1 cellular context compared by ENCODE assay signal in the genomic region with DNA sequence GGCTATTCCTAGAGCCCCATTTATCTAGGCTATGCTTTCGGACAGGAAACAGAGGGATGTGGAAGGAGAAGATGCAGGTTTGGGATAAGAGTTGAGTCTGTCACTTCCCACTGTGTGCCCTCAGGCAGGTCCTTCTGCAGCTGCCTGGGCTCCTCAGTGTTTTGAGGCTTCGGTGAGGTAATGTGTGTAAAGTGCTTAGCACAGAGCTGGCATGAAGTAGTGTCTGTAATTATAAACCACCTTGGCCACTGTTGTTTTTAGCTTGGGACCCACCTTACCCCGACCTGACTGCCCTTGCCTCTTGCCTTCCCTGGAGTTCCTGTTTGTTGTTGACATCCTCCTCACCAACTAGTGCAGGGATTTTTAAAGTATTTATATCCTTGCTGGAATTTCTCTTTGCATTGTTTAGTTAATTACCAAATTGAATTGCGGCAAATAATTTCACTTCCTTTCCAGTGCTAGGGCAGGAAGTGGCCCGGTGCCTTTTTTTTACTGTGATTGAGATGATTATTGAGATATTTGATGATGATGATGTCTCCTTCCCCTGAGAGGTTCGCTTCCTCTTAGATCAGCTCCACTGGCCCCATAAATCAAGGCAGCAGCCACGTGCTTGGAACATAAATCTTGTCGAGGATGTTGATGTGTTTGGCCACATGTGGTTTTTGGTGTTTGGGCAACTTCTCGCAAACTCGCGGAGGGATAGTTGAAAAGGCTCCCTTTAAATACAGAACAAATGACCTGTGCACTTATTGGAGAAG.
TF ChIP-seq lines count a peak whose summit lies in the region.

No MANE protein-coding gene starts in this region.

TF ChIP-seq in HEK293, 187 proteins besides CTCF, POLR2A, EP300 and RAD21 (continued from another document and continues in another):
- TF ChIP-seq, protein P1, sequence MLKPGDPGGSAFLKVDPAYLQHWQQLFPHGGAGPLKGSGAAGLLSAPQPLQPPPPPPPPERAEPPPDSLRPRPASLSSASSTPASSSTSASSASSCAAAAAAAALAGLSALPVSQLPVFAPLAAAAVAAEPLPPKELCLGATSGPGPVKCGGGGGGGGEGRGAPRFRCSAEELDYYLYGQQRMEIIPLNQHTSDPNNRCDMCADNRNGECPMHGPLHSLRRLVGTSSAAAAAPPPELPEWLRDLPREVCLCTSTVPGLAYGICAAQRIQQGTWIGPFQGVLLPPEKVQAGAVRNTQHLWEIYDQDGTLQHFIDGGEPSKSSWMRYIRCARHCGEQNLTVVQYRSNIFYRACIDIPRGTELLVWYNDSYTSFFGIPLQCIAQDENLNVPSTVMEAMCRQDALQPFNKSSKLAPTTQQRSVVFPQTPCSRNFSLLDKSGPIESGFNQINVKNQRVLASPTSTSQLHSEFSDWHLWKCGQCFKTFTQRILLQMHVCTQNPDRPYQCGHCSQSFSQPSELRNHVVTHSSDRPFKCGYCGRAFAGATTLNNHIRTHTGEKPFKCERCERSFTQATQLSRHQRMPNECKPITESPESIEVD (tag by site-specific recombination; IDR thresholded peaks at IDR 0.05): peak; percentile 49
- TF ChIP-seq ZNF146 (tag by site-specific recombination; IDR thresholded peaks at IDR 0.05) (no peak), SP7 (tag by site-specific recombination; IDR thresholded peaks at IDR 0.05) (peak; percentile 84), IKZF3 (tag by site-specific recombination; IDR thresholded peaks at IDR 0.05) (peak; percentile 85; the same call in 1 of the 2 replicates), ZNF624 (tag by site-specific recombination; IDR thresholded peaks at IDR 0.05) (no peak), ZNF837 (tag by site-specific recombination; IDR thresholded peaks at IDR 0.05) (no peak), SCRT2 (tag by site-specific recombination; IDR thresholded peaks at IDR 0.05) (no peak), MYNN (tag by site-specific recombination; IDR thresholded peaks at IDR 0.05; ENCODE audit: borderline replicate concordance) (no peak), ZNF114 (tag by site-specific recombination; IDR thresholded peaks at IDR 0.05) (no peak), WT1 (tag by site-specific recombination; IDR thresholded peaks at IDR 0.05) (no peak), ZNF664 (tag by site-specific recombination; IDR thresholded peaks at IDR 0.05) (peak; percentile 21; the same call in 1 of the 2 replicates), ZNF843 (tag by site-specific recombination; IDR thresholded peaks at IDR 0.05) (peak; percentile 29; the same call in 1 of the 2 replicates), ZNF239 (tag by site-specific recombination; IDR thresholded peaks at IDR 0.05) (no peak), ZBTB8A (tag by site-specific recombination; IDR thresholded peaks at IDR 0.05) (no peak), GFI1B (tag by site-specific recombination; IDR thresholded peaks at IDR 0.05) (peak; percentile 88), REPIN1 (tag by site-specific recombination; IDR thresholded peaks at IDR 0.05; ENCODE audit: low read depth) (no peak), ZNF19 (tag by site-specific recombination; IDR thresholded peaks at IDR 0.05; ENCODE audit: low read depth) (no peak), KLF1 (tag by site-specific recombination; IDR thresholded peaks at IDR 0.05) (no peak), BCL11A (tag by site-specific recombination; IDR thresholded peaks at IDR 0.05; ENCODE audit: low read depth) (0 out of 2 replicates have a peak, but pooled peaks have one; percentile 9), ZNF776 (tag by site-specific recombination; IDR thresholded peaks at IDR 0.05; ENCODE audit: borderline replicate concordance) (no peak), ZNF16 (tag by site-specific recombination; IDR thresholded peaks at IDR 0.05; ENCODE audit: low read depth) (no peak), ZNF366 (tag by site-specific recombination; conservative IDR thresholded peaks at IDR 0.05) (peak; percentile 72; the same call in 1 of the 2 replicates), ZNF266 (tag by site-specific recombination; IDR thresholded peaks at IDR 0.05; ENCODE audit: low read depth) (no peak), ZNF629 (tag by site-specific recombination; IDR thresholded peaks at IDR 0.05) (peak; percentile 64), MEIS1 (CRISPR knock-in tag; IDR thresholded peaks at IDR 0.05; ENCODE audit: borderline replicate concordance) (peak; percentile 91), ZBTB17 (tag by site-specific recombination; IDR thresholded peaks at IDR 0.05) (peak; percentile 75)
- TF ChIP-seq, protein P2, sequence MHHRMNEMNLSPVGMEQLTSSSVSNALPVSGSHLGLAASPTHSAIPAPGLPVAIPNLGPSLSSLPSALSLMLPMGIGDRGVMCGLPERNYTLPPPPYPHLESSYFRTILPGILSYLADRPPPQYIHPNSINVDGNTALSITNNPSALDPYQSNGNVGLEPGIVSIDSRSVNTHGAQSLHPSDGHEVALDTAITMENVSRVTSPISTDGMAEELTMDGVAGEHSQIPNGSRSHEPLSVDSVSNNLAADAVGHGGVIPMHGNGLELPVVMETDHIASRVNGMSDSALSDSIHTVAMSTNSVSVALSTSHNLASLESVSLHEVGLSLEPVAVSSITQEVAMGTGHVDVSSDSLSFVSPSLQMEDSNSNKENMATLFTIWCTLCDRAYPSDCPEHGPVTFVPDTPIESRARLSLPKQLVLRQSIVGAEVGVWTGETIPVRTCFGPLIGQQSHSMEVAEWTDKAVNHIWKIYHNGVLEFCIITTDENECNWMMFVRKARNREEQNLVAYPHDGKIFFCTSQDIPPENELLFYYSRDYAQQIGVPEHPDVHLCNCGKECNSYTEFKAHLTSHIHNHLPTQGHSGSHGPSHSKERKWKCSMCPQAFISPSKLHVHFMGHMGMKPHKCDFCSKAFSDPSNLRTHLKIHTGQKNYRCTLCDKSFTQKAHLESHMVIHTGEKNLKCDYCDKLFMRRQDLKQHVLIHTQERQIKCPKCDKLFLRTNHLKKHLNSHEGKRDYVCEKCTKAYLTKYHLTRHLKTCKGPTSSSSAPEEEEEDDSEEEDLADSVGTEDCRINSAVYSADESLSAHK (tag by site-specific recombination; IDR thresholded peaks at IDR 0.05): 0 out of 2 replicates have a peak, but pooled peaks have one; percentile 52
- TF ChIP-seq, protein P3, sequence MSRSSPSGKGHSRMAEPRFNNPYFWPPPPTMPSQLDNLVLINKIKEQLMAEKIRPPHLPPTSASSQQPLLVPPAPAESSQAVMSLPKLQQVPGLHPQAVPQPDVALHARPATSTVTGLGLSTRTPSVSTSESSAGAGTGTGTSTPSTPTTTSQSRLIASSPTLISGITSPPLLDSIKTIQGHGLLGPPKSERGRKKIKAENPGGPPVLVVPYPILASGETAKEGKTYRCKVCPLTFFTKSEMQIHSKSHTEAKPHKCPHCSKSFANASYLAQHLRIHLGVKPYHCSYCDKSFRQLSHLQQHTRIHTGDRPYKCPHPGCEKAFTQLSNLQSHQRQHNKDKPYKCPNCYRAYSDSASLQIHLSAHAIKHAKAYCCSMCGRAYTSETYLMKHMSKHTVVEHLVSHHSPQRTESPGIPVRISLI (tag by site-specific recombination; IDR thresholded peaks at IDR 0.05): no peak
- TF ChIP-seq, protein P4, sequence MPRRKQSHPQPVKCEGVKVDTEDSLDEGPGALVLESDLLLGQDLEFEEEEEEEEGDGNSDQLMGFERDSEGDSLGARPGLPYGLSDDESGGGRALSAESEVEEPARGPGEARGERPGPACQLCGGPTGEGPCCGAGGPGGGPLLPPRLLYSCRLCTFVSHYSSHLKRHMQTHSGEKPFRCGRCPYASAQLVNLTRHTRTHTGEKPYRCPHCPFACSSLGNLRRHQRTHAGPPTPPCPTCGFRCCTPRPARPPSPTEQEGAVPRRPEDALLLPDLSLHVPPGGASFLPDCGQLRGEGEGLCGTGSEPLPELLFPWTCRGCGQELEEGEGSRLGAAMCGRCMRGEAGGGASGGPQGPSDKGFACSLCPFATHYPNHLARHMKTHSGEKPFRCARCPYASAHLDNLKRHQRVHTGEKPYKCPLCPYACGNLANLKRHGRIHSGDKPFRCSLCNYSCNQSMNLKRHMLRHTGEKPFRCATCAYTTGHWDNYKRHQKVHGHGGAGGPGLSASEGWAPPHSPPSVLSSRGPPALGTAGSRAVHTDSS (tag by site-specific recombination; IDR thresholded peaks at IDR 0.05): peak; percentile 73
- TF ChIP-seq, protein P5, sequence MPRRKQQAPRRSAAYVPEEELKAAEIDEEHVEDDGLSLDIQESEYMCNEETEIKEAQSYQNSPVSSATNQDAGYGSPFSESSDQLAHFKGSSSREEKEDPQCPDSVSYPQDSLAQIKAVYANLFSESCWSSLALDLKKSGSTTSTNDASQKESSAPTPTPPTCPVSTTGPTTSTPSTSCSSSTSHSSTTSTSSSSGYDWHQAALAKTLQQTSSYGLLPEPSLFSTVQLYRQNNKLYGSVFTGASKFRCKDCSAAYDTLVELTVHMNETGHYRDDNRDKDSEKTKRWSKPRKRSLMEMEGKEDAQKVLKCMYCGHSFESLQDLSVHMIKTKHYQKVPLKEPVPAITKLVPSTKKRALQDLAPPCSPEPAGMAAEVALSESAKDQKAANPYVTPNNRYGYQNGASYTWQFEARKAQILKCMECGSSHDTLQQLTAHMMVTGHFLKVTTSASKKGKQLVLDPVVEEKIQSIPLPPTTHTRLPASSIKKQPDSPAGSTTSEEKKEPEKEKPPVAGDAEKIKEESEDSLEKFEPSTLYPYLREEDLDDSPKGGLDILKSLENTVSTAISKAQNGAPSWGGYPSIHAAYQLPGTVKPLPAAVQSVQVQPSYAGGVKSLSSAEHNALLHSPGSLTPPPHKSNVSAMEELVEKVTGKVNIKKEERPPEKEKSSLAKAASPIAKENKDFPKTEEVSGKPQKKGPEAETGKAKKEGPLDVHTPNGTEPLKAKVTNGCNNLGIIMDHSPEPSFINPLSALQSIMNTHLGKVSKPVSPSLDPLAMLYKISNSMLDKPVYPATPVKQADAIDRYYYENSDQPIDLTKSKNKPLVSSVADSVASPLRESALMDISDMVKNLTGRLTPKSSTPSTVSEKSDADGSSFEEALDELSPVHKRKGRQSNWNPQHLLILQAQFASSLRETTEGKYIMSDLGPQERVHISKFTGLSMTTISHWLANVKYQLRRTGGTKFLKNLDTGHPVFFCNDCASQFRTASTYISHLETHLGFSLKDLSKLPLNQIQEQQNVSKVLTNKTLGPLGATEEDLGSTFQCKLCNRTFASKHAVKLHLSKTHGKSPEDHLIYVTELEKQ (tag by site-specific recombination; IDR thresholded peaks at IDR 0.05; ENCODE audit: borderline replicate concordance): peak; percentile 74
- TF ChIP-seq, protein P6, sequence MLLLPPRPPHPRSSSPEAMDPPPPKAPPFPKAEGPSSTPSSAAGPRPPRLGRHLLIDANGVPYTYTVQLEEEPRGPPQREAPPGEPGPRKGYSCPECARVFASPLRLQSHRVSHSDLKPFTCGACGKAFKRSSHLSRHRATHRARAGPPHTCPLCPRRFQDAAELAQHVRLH (tag by site-specific recombination; IDR thresholded peaks at IDR 0.05): no peak
- TF ChIP-seq, protein P7, sequence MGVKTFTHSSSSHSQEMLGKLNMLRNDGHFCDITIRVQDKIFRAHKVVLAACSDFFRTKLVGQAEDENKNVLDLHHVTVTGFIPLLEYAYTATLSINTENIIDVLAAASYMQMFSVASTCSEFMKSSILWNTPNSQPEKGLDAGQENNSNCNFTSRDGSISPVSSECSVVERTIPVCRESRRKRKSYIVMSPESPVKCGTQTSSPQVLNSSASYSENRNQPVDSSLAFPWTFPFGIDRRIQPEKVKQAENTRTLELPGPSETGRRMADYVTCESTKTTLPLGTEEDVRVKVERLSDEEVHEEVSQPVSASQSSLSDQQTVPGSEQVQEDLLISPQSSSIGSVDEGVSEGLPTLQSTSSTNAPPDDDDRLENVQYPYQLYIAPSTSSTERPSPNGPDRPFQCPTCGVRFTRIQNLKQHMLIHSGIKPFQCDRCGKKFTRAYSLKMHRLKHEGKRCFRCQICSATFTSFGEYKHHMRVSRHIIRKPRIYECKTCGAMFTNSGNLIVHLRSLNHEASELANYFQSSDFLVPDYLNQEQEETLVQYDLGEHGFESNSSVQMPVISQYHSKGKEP (tag by site-specific recombination; IDR thresholded peaks at IDR 0.05): no peak; the same call in 1 of the 2 replicates
- TF ChIP-seq, protein P8, sequence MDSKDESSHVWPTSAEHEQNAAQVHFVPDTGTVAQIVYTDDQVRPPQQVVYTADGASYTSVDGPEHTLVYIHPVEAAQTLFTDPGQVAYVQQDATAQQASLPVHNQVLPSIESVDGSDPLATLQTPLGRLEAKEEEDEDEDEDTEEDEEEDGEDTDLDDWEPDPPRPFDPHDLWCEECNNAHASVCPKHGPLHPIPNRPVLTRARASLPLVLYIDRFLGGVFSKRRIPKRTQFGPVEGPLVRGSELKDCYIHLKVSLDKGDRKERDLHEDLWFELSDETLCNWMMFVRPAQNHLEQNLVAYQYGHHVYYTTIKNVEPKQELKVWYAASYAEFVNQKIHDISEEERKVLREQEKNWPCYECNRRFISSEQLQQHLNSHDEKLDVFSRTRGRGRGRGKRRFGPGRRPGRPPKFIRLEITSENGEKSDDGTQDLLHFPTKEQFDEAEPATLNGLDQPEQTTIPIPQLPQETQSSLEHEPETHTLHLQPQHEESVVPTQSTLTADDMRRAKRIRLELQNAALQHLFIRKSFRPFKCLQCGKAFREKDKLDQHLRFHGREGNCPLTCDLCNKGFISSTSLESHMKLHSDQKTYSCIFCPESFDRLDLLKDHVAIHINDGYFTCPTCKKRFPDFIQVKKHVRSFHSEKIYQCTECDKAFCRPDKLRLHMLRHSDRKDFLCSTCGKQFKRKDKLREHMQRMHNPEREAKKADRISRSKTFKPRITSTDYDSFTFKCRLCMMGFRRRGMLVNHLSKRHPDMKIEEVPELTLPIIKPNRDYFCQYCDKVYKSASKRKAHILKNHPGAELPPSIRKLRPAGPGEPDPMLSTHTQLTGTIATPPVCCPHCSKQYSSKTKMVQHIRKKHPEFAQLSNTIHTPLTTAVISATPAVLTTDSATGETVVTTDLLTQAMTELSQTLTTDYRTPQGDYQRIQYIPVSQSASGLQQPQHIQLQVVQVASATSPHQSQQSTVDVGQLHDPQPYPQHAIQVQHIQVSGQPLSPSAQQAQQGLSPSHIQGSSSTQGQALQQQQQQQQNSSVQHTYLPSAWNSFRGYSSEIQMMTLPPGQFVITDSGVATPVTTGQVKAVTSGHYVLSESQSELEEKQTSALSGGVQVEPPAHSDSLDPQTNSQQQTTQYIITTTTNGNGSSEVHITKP (tag by site-specific recombination; IDR thresholded peaks at IDR 0.05): no peak
- TF ChIP-seq, protein P9, sequence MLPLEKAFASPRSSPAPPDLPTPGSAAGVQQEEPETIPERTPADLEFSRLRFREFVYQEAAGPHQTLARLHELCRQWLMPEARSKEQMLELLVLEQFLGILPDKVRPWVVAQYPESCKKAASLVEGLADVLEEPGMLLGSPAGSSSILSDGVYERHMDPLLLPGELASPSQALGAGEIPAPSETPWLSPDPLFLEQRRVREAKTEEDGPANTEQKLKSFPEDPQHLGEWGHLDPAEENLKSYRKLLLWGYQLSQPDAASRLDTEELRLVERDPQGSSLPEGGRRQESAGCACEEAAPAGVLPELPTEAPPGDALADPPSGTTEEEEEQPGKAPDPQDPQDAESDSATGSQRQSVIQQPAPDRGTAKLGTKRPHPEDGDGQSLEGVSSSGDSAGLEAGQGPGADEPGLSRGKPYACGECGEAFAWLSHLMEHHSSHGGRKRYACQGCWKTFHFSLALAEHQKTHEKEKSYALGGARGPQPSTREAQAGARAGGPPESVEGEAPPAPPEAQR (tag by site-specific recombination; IDR thresholded peaks at IDR 0.05): no peak
- TF ChIP-seq, protein P10, sequence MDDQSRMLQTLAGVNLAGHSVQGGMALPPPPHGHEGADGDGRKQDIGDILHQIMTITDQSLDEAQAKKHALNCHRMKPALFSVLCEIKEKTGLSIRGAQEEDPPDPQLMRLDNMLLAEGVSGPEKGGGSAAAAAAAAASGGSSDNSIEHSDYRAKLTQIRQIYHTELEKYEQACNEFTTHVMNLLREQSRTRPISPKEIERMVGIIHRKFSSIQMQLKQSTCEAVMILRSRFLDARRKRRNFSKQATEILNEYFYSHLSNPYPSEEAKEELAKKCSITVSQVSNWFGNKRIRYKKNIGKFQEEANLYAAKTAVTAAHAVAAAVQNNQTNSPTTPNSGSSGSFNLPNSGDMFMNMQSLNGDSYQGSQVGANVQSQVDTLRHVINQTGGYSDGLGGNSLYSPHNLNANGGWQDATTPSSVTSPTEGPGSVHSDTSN (CRISPR knock-in tag; IDR thresholded peaks at IDR 0.05): peak; percentile 57; the same call in 1 of the 2 replicates
